Comparison of ENCODE assay signal across 16 cellular contexts in genomic region chr1:143736562-143736961, GRCh38.
A peak's percentile ranks its signal among the peaks of the same experiment; 100 is the strongest.
DNase-seq lines count a peak whose midpoint lies in the region; ATAC-seq and TF ChIP-seq lines count a peak whose summit lies in the region.
"Had no signal": no experiment of that assay in that cellular context is flagged by ENCODE, and none has a peak within 500 bp of the region (broad histone marks: within the 10 kb centered on the region; RNA-seq: fewer than 3 reads in every experiment).

No MANE protein-coding gene starts in this region.

- no peaks in the 10 kb centered on the region for H3K9me3 ChIP-seq in iPS-20b (ENCODE audit: insufficient read depth, low read depth, low read length)
- H3K9me3 ChIP-seq: colonic mucosa, uterus had no signal

- H3K9ac ChIP-seq in iPS-20b (ENCODE audit: low read depth, low read length) = peak overlapping the region; percentile 87
- H3K9ac ChIP-seq: BLaER1 treated with 17β-estradiol and CSF1 and Interleukin-3, amounts not matched to agents 10 nM and 100 nM had no signal

- DNase-seq in HFF-Myc (ENCODE audit: extremely low read depth, low read depth) (no peak), cardiac fibroblast (ENCODE audit: low read depth in 2 of 2) (no peak), skeletal muscle cell (ENCODE audit: low read depth) (no peak), NCI-H1092 (lab: John Stamatoyannopoulos, UW) (no peak), NCI-H526 (lab: John Stamatoyannopoulos, UW) (no peak), hippocampal formation (lab: John Stamatoyannopoulos, UW) (no peak)
- DNase-seq: activated CD4-positive, alpha-beta memory T cell treated with anti-CD3 and anti-CD28 coated beads, Interleukin-2, amount 10 ng/mL, durations not matched to agents 7 days and 5 days; DMS53; NCI-H1105; NCI-H2171 treated with DMSO at 0.1 percent for 48 hours; stimulated activated naive CD4-positive, alpha-beta T cell treated with Interleukin-2 at 50 U/mL for 16 hours; uterus had no signal

- H3K27me3 ChIP-seq in iPS-20b (ENCODE audit: insufficient read depth, low read length) = peaks cover 7% of the 10 kb centered on the region; the same call in 1 of the 2 replicates
- H3K27me3 ChIP-seq: BLaER1 treated with 17β-estradiol and CSF1 and Interleukin-3, amounts not matched to agents 10 nM and 100 nM; colonic mucosa; uterus had no signal

- H3K36me3 ChIP-seq in iPS-20b (ENCODE audit: insufficient read depth, low read depth, low read length) = no peaks in the 10 kb centered on the region
- H3K36me3 ChIP-seq: BLaER1 treated with 17β-estradiol and CSF1 and Interleukin-3, amounts not matched to agents 10 nM and 100 nM; colonic mucosa; uterus had no signal

- TF ChIP-seq CTCF in HFF-Myc (IDR thresholded peaks at IDR 0.05; ENCODE audit: low read depth, low read length, missing control alignments) (no peak), cardiac fibroblast (IDR thresholded peaks at IDR 0.05; ENCODE audit: low read depth, low read length) (no peak)

- ATAC-seq in GM19452 (IDR thresholded peaks at IDR 0.05; ENCODE audit: unreplicated experiment) = no peak

- no peaks in the 10 kb centered on the region; the same call in 1 of the 2 replicates for H3K4me1 ChIP-seq in iPS-20b (ENCODE audit: insufficient read depth, low read length)
- H3K4me1 ChIP-seq: BLaER1 treated with 17β-estradiol and CSF1 and Interleukin-3, amounts not matched to agents 10 nM and 100 nM; colonic mucosa; uterus had no signal

- peak overlapping the region; percentile 32 for H3K4me3 ChIP-seq in HFF-Myc (replicated peaks; ENCODE audit: low read depth, low read length)
- H3K4me3 ChIP-seq in cardiac fibroblast (replicated peaks in 1 of 2; ENCODE audit: low read depth in 2 of 2, low read length in 2 of 2) = peak overlapping the region; percentile 21 to 26
- peak overlapping the region; percentile 93 for H3K4me3 ChIP-seq in iPS-20b (ENCODE audit: low read length)
- peak overlapping the region; percentile 40 for H3K4me3 ChIP-seq in skeletal muscle cell (ENCODE audit: low read depth, low read length)
- H3K4me3 ChIP-seq: BLaER1 treated with 17β-estradiol and CSF1 and Interleukin-3, amounts not matched to agents 10 nM and 100 nM; colonic mucosa; uterus had no signal

- no peak overlapping the region for H3K27ac ChIP-seq in iPS-20b (ENCODE audit: low read length)
- H3K27ac ChIP-seq: BLaER1 treated with 17β-estradiol and CSF1 and Interleukin-3, amounts not matched to agents 10 nM and 100 nM; colonic mucosa; uterus had no signal

Comparison
In these comparisons a context has a peak if more than half of its experiments do, and no peak if none do; other contexts are left out.
1. H3K4me3 ChIP-seq: peak in every context shown above with its lines; median percentile 93 in iPS-20b; 40 in skeletal muscle cell; 32 in HFF-Myc; 24 in cardiac fibroblast.